25 cellular contexts compared by ENCODE assay signal in genomic region chr19:362683-363082, GRCh38. TPM values are rescaled to one million over a fixed set of nuclear protein-coding genes. Genes with fewer than 3 reads are reported as not detected.
"Had no signal": no experiment of that assay in that cellular context is flagged by ENCODE, and none has a peak within 500 bp of the region (broad histone marks: within the 10 kb centered on the region; RNA-seq: fewer than 3 reads in every experiment).

No MANE protein-coding gene starts in this region.

- H3K27ac ChIP-seq: epithelial cell of prostate, esophagus muscularis mucosa, foreskin keratinocyte, gastroesophageal sphincter, heart left ventricle, pancreas, skin epidermis, transverse colon, vagina had no signal

- H3K36me3 Mint-ChIP-seq: natural killer cell; stimulated activated naive B cell treated with anti-CD40 and anti-IgM and Interleukin-4, amounts not matched to agents 10 μg/mL and 1 μg/mL and 100 μg/mL, for 72 hours had no signal

- H3K27ac Mint-ChIP-seq: effector memory CD8-positive, alpha-beta T cell; memory B cell; natural killer cell; progenitor cell of endocrine pancreas; stimulated activated naive B cell treated with anti-CD40 and anti-IgM and Interleukin-4, amounts not matched to agents 10 μg/mL and 1 μg/mL and 100 μg/mL, for 72 hours; stimulated activated naive CD8-positive, alpha-beta T cell treated with anti-CD3 and anti-CD28 coated beads, Interleukin-15, Interleukin-2, amounts not matched to agents 100 ng/mL and 50 ng/mL, for 24 hours had no signal

- H3K4me1 Mint-ChIP-seq: memory B cell; natural killer cell; stimulated activated naive B cell treated with anti-CD40 and anti-IgM and Interleukin-4, amounts not matched to agents 10 μg/mL and 1 μg/mL and 100 μg/mL, for 72 hours had no signal

- H3K9me3 Mint-ChIP-seq: effector memory CD8-positive, alpha-beta T cell; natural killer cell; stimulated activated naive B cell treated with anti-CD40 and anti-IgM and Interleukin-4, amounts not matched to agents 10 μg/mL and 1 μg/mL and 100 μg/mL, for 72 hours; stimulated activated naive CD8-positive, alpha-beta T cell treated with anti-CD3 and anti-CD28 coated beads, Interleukin-15, Interleukin-2, amounts not matched to agents 100 ng/mL and 50 ng/mL, for 24 hours had no signal

- H3K4me3 Mint-ChIP-seq: effector memory CD8-positive, alpha-beta T cell; memory B cell; natural killer cell; stimulated activated naive B cell treated with anti-CD40 and anti-IgM and Interleukin-4, amounts not matched to agents 10 μg/mL and 1 μg/mL and 100 μg/mL, for 72 hours; stimulated activated naive CD8-positive, alpha-beta T cell treated with anti-CD3 and anti-CD28 coated beads, Interleukin-15, Interleukin-2, amounts not matched to agents 100 ng/mL and 50 ng/mL, for 24 hours had no signal

- H3K9me3 ChIP-seq: esophagus muscularis mucosa, gastroesophageal sphincter, heart left ventricle, pancreas, transverse colon, vagina had no signal

- H3K4me3 ChIP-seq: esophagus muscularis mucosa, gastroesophageal sphincter, heart left ventricle, lung, pancreas, skin epidermis, transverse colon, vagina had no signal

- H3K36me3 ChIP-seq: esophagus muscularis mucosa, gastroesophageal sphincter, heart left ventricle, pancreas, transverse colon, vagina had no signal

- DNase-seq: cortex of kidney; effector memory CD8-positive, alpha-beta T cell; foreskin keratinocyte; hippocampal formation; kidney glomerular epithelial cell; left colon; natural killer cell; occipital lobe; pancreas; stimulated activated CD4-positive, alpha-beta T cell treated with anti-CD3 and anti-CD28 coated beads, Interleukin-15, amount 100 ng/mL, for 24 hours; stimulated activated CD4-positive, alpha-beta T cell treated with anti-CD3 and anti-CD28 coated beads, Interleukin-2, amount 100 ng/mL, for 48 hours; stimulated activated naive B cell treated with anti-CD40 and anti-IgM and Interleukin-4, amounts not matched to agents 10 μg/mL and 1 μg/mL and 100 μg/mL, for 72 hours; transverse colon had no signal

- H3K4me1 ChIP-seq: esophagus muscularis mucosa, foreskin keratinocyte, gastroesophageal sphincter, heart left ventricle, pancreas, transverse colon, vagina had no signal

- ATAC-seq: effector memory CD8-positive, alpha-beta T cell; foreskin keratinocyte; gastroesophageal sphincter; heart left ventricle; left colon; natural killer cell; pancreas; stimulated activated naive B cell treated with anti-CD40 and anti-IgM and Interleukin-4, amounts not matched to agents 10 μg/mL and 1 μg/mL and 100 μg/mL, for 72 hours had no signal

- H3K27me3 ChIP-seq: foreskin keratinocyte, pancreas, vagina had no signal

RNA-seq across cellular contexts. Expression of gene C2CD4C, which starts 46.3 kb away (rescaled TPM):
- total RNA-seq: mononuclear cell, natural killer cell had no signal
- polyA plus RNA-seq: fibroblast of lung had no signal
